In genomic region chr2:238571626-238572372, GRCh38 we compare ENCODE assay signal across 27 cellular contexts.
"Had no signal": no experiment of that assay in that cellular context is flagged by ENCODE, and none has a peak within 500 bp of the region (broad histone marks: within the 10 kb centered on the region; RNA-seq: fewer than 3 reads in every experiment).

No MANE protein-coding gene starts in this region.

- H3K36me3 Mint-ChIP-seq: activated naive CD4-positive, alpha-beta T cell treated with anti-CD3 and anti-CD28 coated beads, Interleukin-2, amount 50 U/mL, for 72 hours; immature natural killer cell; memory B cell; naive B cell; neural progenitor cell had no signal

- H3K4me3 ChIP-seq: colonic mucosa, dorsolateral prefrontal cortex, left ventricle myocardium inferior, neural progenitor cell, psoas muscle, right atrium auricular region, upper lobe of right lung had no signal

- H3K27me3 Mint-ChIP-seq: activated CD4-positive, alpha-beta memory T cell treated with anti-CD3 and anti-CD28 coated beads, Interleukin-2, amount 10 ng/mL, durations not matched to agents 7 days and 5 days; activated CD4-positive, alpha-beta T cell treated with anti-CD3 and anti-CD28 coated beads, Interleukin-2, amount 10 ng/mL, durations not matched to agents 24 days and 14 days had no signal

- H3K4me3 Mint-ChIP-seq: activated CD4-positive, alpha-beta memory T cell treated with anti-CD3 and anti-CD28 coated beads, Interleukin-2, amount 10 ng/mL, durations not matched to agents 7 days and 5 days; activated CD4-positive, alpha-beta T cell treated with anti-CD3 and anti-CD28 coated beads, Interleukin-2, amount 10 ng/mL, durations not matched to agents 24 days and 14 days; activated T-helper 1 cell treated with anti-CD3 and anti-CD28 coated beads, Interleukin-12 subunit alpha, Interleukin-12 subunit beta, Interleukin-2, Interleukin-4 antibody, amounts not matched to agents 30 ng/mL and 10 ng/mL and 1 ng/mL, durations not matched to agents 14 hours and 24 hours and 36 hours; central memory CD8-positive, alpha-beta T cell; effector memory CD8-positive, alpha-beta T cell; immature natural killer cell; memory B cell; naive B cell; neural progenitor cell had no signal

- H2AFZ ChIP-seq: neural progenitor cell had no signal

- H3K36me3 ChIP-seq: brain microvascular endothelial cell, colonic mucosa, left ventricle myocardium inferior, neural progenitor cell, right atrium auricular region, upper lobe of right lung had no signal

- H3K9me3 Mint-ChIP-seq: activated CD4-positive, alpha-beta memory T cell treated with anti-CD3 and anti-CD28 coated beads, Interleukin-2, amount 10 ng/mL, durations not matched to agents 7 days and 5 days; activated CD4-positive, alpha-beta T cell treated with anti-CD3 and anti-CD28 coated beads, Interleukin-2, amount 10 ng/mL, durations not matched to agents 24 days and 14 days; activated naive CD4-positive, alpha-beta T cell treated with anti-CD3 and anti-CD28 coated beads, Interleukin-2, amount 50 U/mL, for 72 hours; activated T-helper 1 cell treated with anti-CD3 and anti-CD28 coated beads, Interleukin-12 subunit alpha, Interleukin-12 subunit beta, Interleukin-2, Interleukin-4 antibody, amounts not matched to agents 30 ng/mL and 10 ng/mL and 1 ng/mL, durations not matched to agents 14 hours and 24 hours and 36 hours; central memory CD8-positive, alpha-beta T cell; effector memory CD8-positive, alpha-beta T cell; immature natural killer cell; naive B cell; neural progenitor cell had no signal

- H3K9me3 ChIP-seq: colonic mucosa, left ventricle myocardium inferior, psoas muscle, right atrium auricular region, upper lobe of right lung had no signal

- DNase-seq: activated CD4-positive, alpha-beta memory T cell treated with anti-CD3 and anti-CD28 coated beads, Interleukin-2, amount 10 ng/mL, durations not matched to agents 7 days and 5 days; activated CD4-positive, alpha-beta T cell treated with anti-CD3 and anti-CD28 coated beads, Interleukin-2, amount 10 ng/mL, durations not matched to agents 24 days and 14 days; activated gamma-delta T cell treated with Interleukin-2 at 50 U/mL for 16 hours; aorta; brain microvascular endothelial cell; colonic mucosa; effector memory CD8-positive, alpha-beta T cell; foreskin melanocyte; immature natural killer cell; kidney glomerular epithelial cell; left ventricle myocardium inferior; naive B cell; psoas muscle; stimulated activated CD4-positive, alpha-beta T cell treated with anti-CD3 and anti-CD28 coated beads, Interleukin-4, amount 100 ng/mL, for 24 hours; stimulated activated naive CD4-positive, alpha-beta T cell treated with Interleukin-2 at 50 U/mL for 16 hours; upper lobe of right lung had no signal

- H3K27me3 ChIP-seq: brain microvascular endothelial cell, colonic mucosa, dorsolateral prefrontal cortex, right atrium auricular region, upper lobe of right lung had no signal

- H3K27ac ChIP-seq: brain microvascular endothelial cell, colonic mucosa, dorsolateral prefrontal cortex, left ventricle myocardium inferior, neural progenitor cell, psoas muscle, right atrium auricular region, upper lobe of right lung, VCaP had no signal

- ATAC-seq: activated CD4-positive, CD25-positive, alpha-beta regulatory T cell treated with anti-CD3 and anti-CD28 coated beads, Interleukin-2, amount 50 U/mL, for 24 hours; activated naive CD4-positive, alpha-beta T cell treated with anti-CD3 and anti-CD28 coated beads, Interleukin-2, amount 50 U/mL, for 72 hours; effector memory CD8-positive, alpha-beta T cell; esophagus mucosa; psoas muscle; upper lobe of right lung had no signal

- H3K4me1 ChIP-seq: colonic mucosa, left ventricle myocardium inferior, neural progenitor cell, psoas muscle, right atrium auricular region, upper lobe of right lung had no signal

- FAIRE-seq: endothelial cell of umbilical vein had no signal

- H3K27ac Mint-ChIP-seq: activated CD4-positive, alpha-beta memory T cell treated with anti-CD3 and anti-CD28 coated beads, Interleukin-2, amount 10 ng/mL, durations not matched to agents 7 days and 5 days; activated CD4-positive, alpha-beta T cell treated with anti-CD3 and anti-CD28 coated beads, Interleukin-2, amount 10 ng/mL, durations not matched to agents 24 days and 14 days; activated naive CD4-positive, alpha-beta T cell treated with anti-CD3 and anti-CD28 coated beads, Interleukin-2, amount 50 U/mL, for 72 hours; activated T-helper 1 cell treated with anti-CD3 and anti-CD28 coated beads, Interleukin-12 subunit alpha, Interleukin-12 subunit beta, Interleukin-2, Interleukin-4 antibody, amounts not matched to agents 30 ng/mL and 10 ng/mL and 1 ng/mL, durations not matched to agents 14 hours and 24 hours and 36 hours; effector memory CD8-positive, alpha-beta T cell; immature natural killer cell; memory B cell; naive B cell; neural progenitor cell had no signal

- H3K9ac ChIP-seq: neural progenitor cell had no signal

- H3K4me2 ChIP-seq: neural progenitor cell had no signal

- H3K4me1 Mint-ChIP-seq: activated CD4-positive, alpha-beta memory T cell treated with anti-CD3 and anti-CD28 coated beads, Interleukin-2, amount 10 ng/mL, durations not matched to agents 7 days and 5 days; activated CD4-positive, alpha-beta T cell treated with anti-CD3 and anti-CD28 coated beads, Interleukin-2, amount 10 ng/mL, durations not matched to agents 24 days and 14 days; central memory CD8-positive, alpha-beta T cell; immature natural killer cell; memory B cell had no signal
